Comparison of ENCODE assay signal across 8 cellular contexts in genomic region chr22:43187171-43188099, GRCh38. TPM values are rescaled to one million over a fixed set of nuclear protein-coding genes. Genes with fewer than 3 reads are reported as not detected.
A peak's percentile ranks its signal among the peaks of the same experiment; 100 is the strongest.
DNase-seq lines count a peak whose midpoint lies in the region; ATAC-seq and TF ChIP-seq lines count a peak whose summit lies in the region.

No MANE protein-coding gene starts in this region.

- TF ChIP-seq CTCF in GM12864 (IDR thresholded peaks at IDR 0.05; ENCODE audit: low read depth, low read length, missing control alignments) (peak; percentile 69), omental fat pad (IDR thresholded peaks at IDR 0.05) (peak in 1 of 3 donors; percentile 26)

- ATAC-seq in HG02610 (IDR thresholded peaks at IDR 0.05; ENCODE audit: unreplicated experiment): peak; percentile 77
- ATAC-seq in omental fat pad (ENCODE audit: low FRiP score): peak; percentile 91

- peak overlapping the region; percentile 68 for H3K4me3 ChIP-seq in GM12864 (ENCODE audit: low read depth, low read length)

- DNase-seq in GM12864 (ENCODE audit: low read depth): peak; percentile 88
- peak; percentile 83 for DNase-seq in NCI-H1048 (lab: John Stamatoyannopoulos, UW)
- DNase-seq in SK-N-DZ (ENCODE audit: low spot score): peak; percentile 95
- DNase-seq in activated naive CD4-positive, alpha-beta T cell treated with anti-CD3 and anti-CD28 coated beads, Interleukin-2, amount 50 U/mL, for 16 hours: peak; percentile 97
- peak; percentile 95 for DNase-seq in glomerular visceral epithelial cell (ENCODE audit: extremely low spot score)
- DNase-seq in omental fat pad (ENCODE audit: low spot score): peak; percentile 81

- peak overlapping the region; percentile 79 for H3K27ac ChIP-seq in temporal lobe (ENCODE audit: low read depth, low read length)

RNA-seq across cellular contexts. Expression of gene TTLL12, which starts 0.5 kb away (rescaled TPM):
- polyA plus RNA-seq in SK-N-DZ (2014; cell fraction: cytosol; rRNA removed): 56.9 and 61.0 TPM in 2 replicates
- 52.4 and 60.6 TPM in 2 replicates for polyA plus RNA-seq in SK-N-DZ (2014; cell fraction: nucleus; rRNA removed)
- 10 to 100 TPM; 31.5 to 39.0 (median 34.4) TPM for total RNA-seq in omental fat pad
- total RNA-seq in temporal lobe: 26.1 TPM

RNA-seq across cellular contexts. Expression of gene TSPO, which starts 36.1 kb away (rescaled TPM):
- 5.8 and 11.7 TPM in 2 replicates for polyA plus RNA-seq in SK-N-DZ (2014; cell fraction: cytosol; rRNA removed)
- 4.1 and 13.1 TPM in 2 replicates for polyA plus RNA-seq in SK-N-DZ (2014; cell fraction: nucleus; rRNA removed)
- total RNA-seq in omental fat pad: 100 to 1,000 TPM; 370 to 615 (median 577) TPM
- total RNA-seq in temporal lobe: 29.3 TPM

RNA-seq across cellular contexts. Expression of gene MCAT, which starts 44.2 kb away (rescaled TPM):
- 31.7 and 44.0 TPM in 2 replicates for polyA plus RNA-seq in SK-N-DZ (2014; cell fraction: cytosol; rRNA removed)
- 22.3 and 24.3 TPM in 2 replicates for polyA plus RNA-seq in SK-N-DZ (2014; cell fraction: nucleus; rRNA removed)
- 10 to 100 TPM; 19.3 to 28.6 (median 25.2) TPM for total RNA-seq in omental fat pad
- 10.8 TPM for total RNA-seq in temporal lobe

Comparison
In these comparisons a context has a peak if more than half of its experiments do, and no peak if none do; other contexts are left out.
1. Peak in every context shown above with its lines: DNase-seq, ATAC-seq, H3K4me3 ChIP-seq and H3K27ac ChIP-seq.
2. RNA of gene TSPO, which starts 36.1 kb away (total RNA-seq): 370 to 615 TPM in omental fat pad; 29.3 TPM in temporal lobe (single experiment); every median in the first group is over 10 times any median in the second.